8 cellular contexts compared by ENCODE assay signal in genomic region chr18:61272793-61273192, GRCh38.
"Had no signal": no experiment of that assay in that cellular context is flagged by ENCODE, and none has a peak within 500 bp of the region (broad histone marks: within the 10 kb centered on the region; RNA-seq: fewer than 3 reads in every experiment).

No MANE protein-coding gene starts in this region.

- ATAC-seq: GM12878 had no signal

- DNase-seq: GDM1, GF-D8 had no signal

- FAIRE-seq: G401.6, GM12878, GM12891, GM12892, GM18507, GM19239 had no signal

- H3K4me3 ChIP-seq: GM12878 had no signal
